ENCODE assay signal across 10 cellular contexts in genomic region chr14:99595034-99595433, GRCh38. TPM values are rescaled to one million over a fixed set of nuclear protein-coding genes. Genes with fewer than 3 reads are reported as not detected.
DNase-seq lines count a peak whose midpoint lies in the region; ATAC-seq and FAIRE-seq lines count a peak whose summit lies in the region.
"Had no signal": no experiment of that assay in that cellular context is flagged by ENCODE, and none has a peak within 500 bp of the region (broad histone marks: within the 10 kb centered on the region; RNA-seq: fewer than 3 reads in every experiment).

No MANE protein-coding gene starts in this region.

- no peaks in the 10 kb centered on the region for H3K9me3 ChIP-seq in small intestine (ENCODE audit: control insufficient read depth, low read depth)
- H3K9me3 ChIP-seq: neutrophil had no signal

- peak; percentile 97 for ATAC-seq in GM18870 (IDR thresholded peaks at IDR 0.05; ENCODE audit: unreplicated experiment)
- peak; percentile 95 for ATAC-seq in HG02884 (IDR thresholded peaks at IDR 0.05; ENCODE audit: unreplicated experiment)

- H3K27ac ChIP-seq in small intestine (ENCODE audit: low read depth in 1 of 2, low read length in 1 of 2) = peak overlapping the region; percentile 26 to 82
- H3K27ac ChIP-seq: neutrophil had no signal

- no peaks in the 10 kb centered on the region for H3K36me3 ChIP-seq in small intestine (ENCODE audit: control insufficient read depth in 2 of 2, insufficient read depth in 2 of 2, low read length in 2 of 2)
- H3K36me3 ChIP-seq: neutrophil had no signal

- FAIRE-seq in small intestine (lab: Jason Lieb, UNC) = no peak
- FAIRE-seq: bronchial epithelial cell had no signal

- peaks cover 2 to 14% of the 10 kb centered on the region in 2 donors for H3K4me1 ChIP-seq in small intestine (ENCODE audit: control insufficient read depth in 2 of 2, insufficient read depth in 1 of 2, low read depth in 1 of 2, low read length in 1 of 2)

- peak in 3 of 4 experiments; percentile 8 to 30 (median 18) for DNase-seq in activated CD4-positive, CD25-positive, alpha-beta regulatory T cell (lab: John Stamatoyannopoulos, UW)
- DNase-seq in small intestine (peak; percentile 72), activated gamma-delta T cell treated with Interleukin-2 at 50 U/mL for 16 hours (no peak), LoVo (ENCODE audit: low spot score) (no peak), DMS53 (lab: John Stamatoyannopoulos, UW) (no peak), NCI-H2081 (lab: John Stamatoyannopoulos, UW) (no peak)

- H3K27me3 ChIP-seq in small intestine (ENCODE audit: control insufficient read depth in 2 of 2, insufficient read depth in 2 of 2, low read length in 2 of 2) = no peaks in the 10 kb centered on the region

- 26 to 47% (median 44%) methylated on average over 8 to 9 of the region's 9 CpGs for WGBS in small intestine, 3 donors

- no peak overlapping the region for H3K4me3 ChIP-seq in small intestine (ENCODE audit: low read depth in 1 of 2, low read length in 2 of 2)

RNA-seq across cellular contexts. Expression of gene CCDC85C, which starts 9.0 kb away (rescaled TPM):
- 10 to 100 TPM; 17.6 to 42.3 (median 26.8) TPM for polyA plus RNA-seq in small intestine

RNA-seq across cellular contexts. Expression of gene HHIPL1, which starts 49.9 kb away (rescaled TPM):
- polyA plus RNA-seq in small intestine = under 1 TPM in 2 of 3 donors, not detected in 1; under 0.01 to 0.69 TPM

Comparison
In these comparisons a context has a peak if more than half of its experiments do, and no peak if none do; other contexts are left out.
1. DNase-seq: peak in activated CD4-positive, CD25-positive, alpha-beta regulatory T cell (3 of 4) and small intestine (single experiment); none in activated gamma-delta T cell treated with Interleukin-2 at 50 U/mL for 16 hours (single experiment), LoVo (single experiment), DMS53 (single experiment) and NCI-H2081 (0 of 2).